In the genomic region with DNA sequence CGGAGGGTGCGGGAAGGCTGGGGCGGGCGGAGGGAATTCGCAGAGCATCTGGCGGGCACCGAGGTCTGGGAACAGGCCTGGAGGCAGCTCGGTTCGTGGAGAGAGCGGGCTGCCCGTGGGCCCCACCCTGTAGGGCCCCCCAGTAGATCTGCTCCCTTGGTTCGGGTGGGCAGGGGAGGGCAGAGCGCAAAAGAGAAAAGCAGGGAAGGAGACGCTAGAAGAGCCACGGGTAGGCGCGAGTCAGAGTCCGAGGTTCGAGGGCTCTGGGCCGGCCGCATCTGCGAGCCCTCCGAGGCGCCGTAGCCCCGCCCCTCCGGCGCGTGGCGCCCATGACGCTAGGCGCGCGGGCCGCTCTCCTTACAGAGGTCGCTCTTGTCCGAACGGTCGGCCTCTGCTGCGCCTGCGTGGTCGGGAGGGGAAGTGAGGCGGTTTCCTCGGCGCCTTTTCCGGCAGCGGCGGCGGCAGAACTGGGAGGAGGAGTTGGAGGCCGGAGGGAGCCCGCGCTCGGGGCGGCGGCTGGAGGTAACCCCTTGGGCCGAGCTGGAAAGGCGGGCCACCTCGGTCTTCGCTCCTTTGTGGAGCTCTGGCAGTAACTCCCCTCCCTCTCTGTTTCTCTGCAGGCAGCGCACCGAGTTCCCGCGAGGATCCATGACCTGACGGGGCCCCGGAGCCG, we compare ENCODE assay signal across 8 cellular contexts. TPM values are rescaled to one million over a fixed set of nuclear protein-coding genes. Genes with fewer than 3 reads are reported as not detected.
DNase-seq lines count a peak whose midpoint lies in the region; ATAC-seq and TF ChIP-seq lines count a peak whose summit lies in the region.

A gene (plus strand): TSS at position 447 of the 673 bp plus-strand sequence. CDS start 655 bp downstream, outside the sequence.

- peak within 1 kb of the TSS; percentile 96 for H3K27ac ChIP-seq in OCI-LY3 (ENCODE audit: low read length)

- H3K9ac ChIP-seq in OCI-LY3 (ENCODE audit: low read length), result peak within 1 kb of the TSS; percentile 100

- H2AFZ ChIP-seq in OCI-LY3 (ENCODE audit: low read depth, low read length), result no peak within 1 kb of the TSS

- peaks cover 32% of the 10 kb centered on the region for H3K36me3 ChIP-seq in OCI-LY3 (replicated peaks; ENCODE audit: low read depth, low read length)

- peaks cover 41% of the 10 kb centered on the region for H4K20me1 ChIP-seq in OCI-LY3 (ENCODE audit: insufficient read depth, low read length)

- peaks cover 58% of the 10 kb centered on the region for H3K79me2 ChIP-seq in OCI-LY3 (ENCODE audit: low read length)

- peak within 1 kb of the TSS; percentile 90 for H3K4me2 ChIP-seq in OCI-LY3 (ENCODE audit: low read length)

- TF ChIP-seq CTCF in OCI-LY3 (IDR thresholded peaks at IDR 0.05; ENCODE audit: low read depth, low read length), result no peak

- H3K4me3 ChIP-seq in OCI-LY3 (ENCODE audit: low read length), result peak within 1 kb of the TSS; percentile 98
- H3K4me3 ChIP-seq in mononuclear cell (ENCODE audit: low read length), result peak within 1 kb of the TSS; percentile 97

- no peaks in the 10 kb centered on the region for H3K27me3 ChIP-seq in OCI-LY3 (ENCODE audit: low read depth, low read length)
- no peaks in the 10 kb centered on the region for H3K27me3 ChIP-seq in mononuclear cell (ENCODE audit: insufficient read depth, low read length)

- no peaks in the 10 kb centered on the region for H3K9me3 ChIP-seq in OCI-LY3 (ENCODE audit: insufficient read depth, low read length)
- H3K9me3 ChIP-seq in mononuclear cell (ENCODE audit: low read depth, low read length), result no peaks in the 10 kb centered on the region

- peak; percentile 99 for DNase-seq in DMS 273 (lab: John Stamatoyannopoulos, UW; ENCODE audit: unreplicated experiment)
- peak; percentile 80 for DNase-seq in HuH-7 (ENCODE audit: low spot score)
- peak; percentile 96 for DNase-seq in activated T-cell treated with anti-CD3 and anti-CD28 coated beads for 1 hour (ENCODE audit: low read depth)
- DNase-seq in epidermal melanocyte (ENCODE audit: insufficient read length, low spot score), result peak; percentile 95
- DNase-seq in stimulated activated CD8-positive, alpha-beta memory T cell treated with anti-CD3 and anti-CD28 coated beads, Interleukin-4, amount 100 ng/mL, for 1 hour (ENCODE audit: low read depth in 2 of 2, low spot score in 1 of 2), result peak; percentile 93 to 95

- H3K4me1 ChIP-seq in OCI-LY3 (ENCODE audit: low read length) (peaks cover 25% of the 10 kb centered on the region), mononuclear cell (ENCODE audit: insufficient read depth, low read length) (peaks cover 22% of the 10 kb centered on the region)

- peak; percentile 75 for ATAC-seq in GM21515 (IDR thresholded peaks at IDR 0.05; ENCODE audit: unreplicated experiment)

RNA-seq across cellular contexts. Expression of the gene that starts here (rescaled TPM):
- total RNA-seq in mononuclear cell, result 92.5 TPM

Comparison
In these comparisons a context has a peak if more than half of its experiments do, and no peak if none do; other contexts are left out.
1. Peak in every context shown above with its lines: DNase-seq, ATAC-seq, H3K4me3 ChIP-seq and H3K27ac ChIP-seq.